Comparison of ENCODE assay signal across 9 cellular contexts in the genomic region with DNA sequence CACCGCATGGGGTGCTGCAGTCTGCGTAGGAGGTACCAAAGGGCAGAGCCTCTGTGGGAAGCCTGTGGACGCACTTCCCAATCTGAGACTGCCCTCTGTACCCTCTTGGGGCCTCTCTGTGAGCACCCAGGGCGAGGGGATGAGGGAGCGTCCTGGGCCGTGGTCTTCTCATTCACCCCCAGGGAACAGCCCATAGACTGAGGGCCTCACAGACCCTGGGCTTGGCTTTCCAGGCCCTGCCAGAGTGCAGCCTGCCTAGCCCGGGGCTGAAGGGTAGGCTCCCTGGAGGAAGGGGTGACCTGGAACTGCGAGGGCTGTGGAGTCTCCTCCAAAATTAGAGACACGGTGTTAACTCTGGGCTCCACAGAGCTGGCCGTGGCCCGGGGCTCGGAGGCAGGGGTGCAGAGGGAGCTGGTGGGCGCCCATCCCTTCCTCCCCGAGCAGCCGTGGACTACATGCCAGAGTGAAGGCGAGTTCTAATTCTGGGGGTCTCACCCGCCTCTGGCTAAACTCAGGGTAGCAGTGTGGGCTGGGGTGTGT. TPM values are rescaled to one million over a fixed set of nuclear protein-coding genes. Genes with fewer than 3 reads are reported as not detected.
DNase-seq lines count a peak whose midpoint lies in the region; ATAC-seq and TF ChIP-seq lines count a peak whose summit lies in the region.
"Had no signal": no experiment of that assay in that cellular context is flagged by ENCODE, and none has a peak within 500 bp of the region (broad histone marks: within the 10 kb centered on the region; RNA-seq: fewer than 3 reads in every experiment).

No MANE protein-coding gene starts in this region.

- POLR2A ChIA-PET in CD8-positive, alpha-beta T cell (lab: Charles Lee) = interaction anchor here (0.7 to 3.4 kb wide), 8 partner anchors 8 to 234 kb away, joined by 3 to 20 read pairs (median 9); a partner anchor contains a TSS

- H3K36me3 Mint-ChIP-seq in CD8-positive, alpha-beta T cell = peaks cover 5% of the 10 kb centered on the region
- H3K36me3 Mint-ChIP-seq in dendritic cell treated with granulocyte-macrophage colony-stimulating factor and Interleukin-4, amounts not matched to agents 40 ng/mL and 50 ng/mL, for 4 days (ENCODE audit: low read depth) = peaks cover 41% of the 10 kb centered on the region

- peaks cover 41% of the 10 kb centered on the region for H3K4me1 Mint-ChIP-seq in CD8-positive, alpha-beta T cell (ENCODE audit: low read depth)
- H3K4me1 Mint-ChIP-seq in dendritic cell treated with granulocyte-macrophage colony-stimulating factor and Interleukin-4, amounts not matched to agents 40 ng/mL and 50 ng/mL, for 4 days (ENCODE audit: low read depth) = peaks cover 34% of the 10 kb centered on the region

- intact Hi-C loops in CD8-positive, alpha-beta T cell (cut with DNase I, micrococcal nuclease) = loop anchor here (1.0 to 2.0 kb wide), 4 partner anchors 10 to 120 kb away; a partner anchor contains a TSS
- intact Hi-C loops in dendritic cell treated with granulocyte-macrophage colony-stimulating factor and Interleukin-4, amounts not matched to agents 40 ng/mL and 50 ng/mL, for 4 days (cut with micrococcal nuclease) = no loop called here

- TF ChIP-seq CTCF in CD8-positive, alpha-beta T cell (IDR thresholded peaks at IDR 0.05) = no peak
- no peak for TF ChIP-seq CTCF in parathyroid adenoma (IDR thresholded peaks at IDR 0.05)

- H3K4me3 ChIP-seq in CD8-positive, alpha-beta T cell (ENCODE audit: low read depth, low read length) = peak overlapping the region; percentile 53
- no peak overlapping the region for H3K4me3 ChIP-seq in parathyroid adenoma (ENCODE audit: low read depth, low read length)
- H3K4me3 ChIP-seq: ovary had no signal

- no peak for ATAC-seq in CD8-positive, alpha-beta T cell
- ATAC-seq in HG03175 (IDR thresholded peaks at IDR 0.05; ENCODE audit: unreplicated experiment) (peak; percentile 20), HG03342 (IDR thresholded peaks at IDR 0.05; ENCODE audit: unreplicated experiment) (no peak)

- H3K79me2 ChIP-seq in parathyroid adenoma = no peaks in the 10 kb centered on the region

- H3K27me3 ChIP-seq in CD8-positive, alpha-beta T cell (ENCODE audit: insufficient read depth, low read length) = no peaks in the 10 kb centered on the region
- H3K27me3 ChIP-seq in parathyroid adenoma (ENCODE audit: control insufficient read depth, insufficient read depth, low read length) = no peaks in the 10 kb centered on the region
- H3K27me3 ChIP-seq: ovary had no signal

- peak in 1 of 7 experiments; percentile 53 for DNase-seq in CD8-positive, alpha-beta T cell
- DNase-seq in LoVo (ENCODE audit: low spot score) (no peak), NCI-H748 (lab: John Stamatoyannopoulos, UW; ENCODE audit: unreplicated experiment) (no peak)
- no peak for DNase-seq in activated CD4-positive, CD25-positive, alpha-beta regulatory T cell treated with anti-CD3 and anti-CD28 coated beads, Interleukin-2, amount 50 U/mL, for 72 hours

- no peaks in the 10 kb centered on the region for H3K9me3 Mint-ChIP-seq in CD8-positive, alpha-beta T cell
- H3K9me3 Mint-ChIP-seq in dendritic cell treated with granulocyte-macrophage colony-stimulating factor and Interleukin-4, amounts not matched to agents 40 ng/mL and 50 ng/mL, for 4 days = no peaks in the 10 kb centered on the region

- H3K9ac ChIP-seq in parathyroid adenoma = no peak overlapping the region

- no peaks in the 10 kb centered on the region for H3K9me3 ChIP-seq in CD8-positive, alpha-beta T cell (ENCODE audit: low read length)
- no peaks in the 10 kb centered on the region for H3K9me3 ChIP-seq in parathyroid adenoma (ENCODE audit: control insufficient read depth, low read length)
- H3K9me3 ChIP-seq: ovary had no signal

- no peaks in the 10 kb centered on the region for H3K27me3 Mint-ChIP-seq in CD8-positive, alpha-beta T cell (ENCODE audit: low read depth)
- peaks cover 2% of the 10 kb centered on the region for H3K27me3 Mint-ChIP-seq in dendritic cell treated with granulocyte-macrophage colony-stimulating factor and Interleukin-4, amounts not matched to agents 40 ng/mL and 50 ng/mL, for 4 days

- peak overlapping the region; percentile 78 for H3K4me3 Mint-ChIP-seq in CD8-positive, alpha-beta T cell
- peak overlapping the region; percentile 51 for H3K4me3 Mint-ChIP-seq in dendritic cell treated with granulocyte-macrophage colony-stimulating factor and Interleukin-4, amounts not matched to agents 40 ng/mL and 50 ng/mL, for 4 days

- peak overlapping the region; percentile 22 for H3K4me2 ChIP-seq in parathyroid adenoma (ENCODE audit: low read length)

- peak overlapping the region; percentile 80 for H3K27ac ChIP-seq in CD8-positive, alpha-beta T cell (ENCODE audit: low read depth, low read length)
- H3K27ac ChIP-seq in parathyroid adenoma = no peak overlapping the region

- no peaks in the 10 kb centered on the region for H3K36me3 ChIP-seq in CD8-positive, alpha-beta T cell (ENCODE audit: insufficient read depth, low read length)
- H3K36me3 ChIP-seq in parathyroid adenoma (ENCODE audit: control insufficient read depth, insufficient read depth, low read length) = no peaks in the 10 kb centered on the region
- H3K36me3 ChIP-seq: ovary had no signal

- peaks cover 30% of the 10 kb centered on the region for H3K4me1 ChIP-seq in CD8-positive, alpha-beta T cell (ENCODE audit: insufficient read depth, low read length)
- H3K4me1 ChIP-seq in parathyroid adenoma = no peaks in the 10 kb centered on the region

- H2AFZ ChIP-seq in parathyroid adenoma = no peak overlapping the region

- CTCF ChIA-PET in CD8-positive, alpha-beta T cell (lab: Charles Lee) = interaction anchor here (0.9 to 2.6 kb wide), 5 partner anchors 9 to 120 kb away, joined by 6 to 18 read pairs (median 8); a partner anchor contains a TSS

- H3K27ac Mint-ChIP-seq in CD8-positive, alpha-beta T cell = peak overlapping the region; percentile 98
- H3K27ac Mint-ChIP-seq in dendritic cell treated with granulocyte-macrophage colony-stimulating factor and Interleukin-4, amounts not matched to agents 40 ng/mL and 50 ng/mL, for 4 days = peak overlapping the region; percentile 83

RNA-seq across cellular contexts. Expression of a gene that starts 0.5 kb away (rescaled TPM):
- total RNA-seq in CD8-positive, alpha-beta T cell = 1 to 10 TPM; 1.1 to 1.2 TPM

RNA-seq across cellular contexts. Expression of a gene that starts 55.7 kb away (rescaled TPM):
- 10 to 100 TPM; 25.0 to 26.1 TPM for total RNA-seq in CD8-positive, alpha-beta T cell
